Comparison of ENCODE assay signal across 32 cellular contexts in genomic region chr11:60143768-60144167, GRCh38. TPM values are rescaled to one million over a fixed set of nuclear protein-coding genes. Genes with fewer than 3 reads are reported as not detected.
"Had no signal": no experiment of that assay in that cellular context is flagged by ENCODE, and none has a peak within 500 bp of the region (broad histone marks: within the 10 kb centered on the region; RNA-seq: fewer than 3 reads in every experiment).

No MANE protein-coding gene starts in this region.

- H3K4me1 Mint-ChIP-seq: brain had no signal

- H3K27me3 Mint-ChIP-seq: activated naive CD8-positive, alpha-beta T cell; brain had no signal

- H3K27ac Mint-ChIP-seq: activated naive CD4-positive, alpha-beta T cell treated with anti-CD3 and anti-CD28 coated beads for 36 hours; activated naive CD8-positive, alpha-beta T cell; activated T-helper 2 cell treated with anti-CD3 and anti-CD28 coated beads, Interferon-gamma antibody, Interleukin-2, Interleukin-4, amounts not matched to agents 10 μg/mL and 5 μg/mL and 100 μg/mL, durations not matched to agents 14 hours and 24 hours and 36 hours; brain had no signal

- H3K9me3 Mint-ChIP-seq: activated naive CD4-positive, alpha-beta T cell treated with anti-CD3 and anti-CD28 coated beads for 36 hours; activated T-helper 2 cell treated with anti-CD3 and anti-CD28 coated beads, Interferon-gamma antibody, Interleukin-2, Interleukin-4, amounts not matched to agents 10 μg/mL and 5 μg/mL and 100 μg/mL, durations not matched to agents 14 hours and 24 hours and 36 hours; brain had no signal

- DNase-seq: activated CD4-positive, alpha-beta T cell treated with anti-CD3 and anti-CD28 coated beads for 48 hours; activated CD4-positive, alpha-beta T cell treated with anti-CD3 and anti-CD28 coated beads, Interleukin-2, amount 50 U/mL, for 1 hour; activated CD4-positive, alpha-beta T cell treated with anti-CD3 and anti-CD28 coated beads, Interleukin-2, amount 50 U/mL, for 48 hours; activated CD4-positive, CD25-positive, alpha-beta regulatory T cell; activated CD4-positive, CD25-positive, alpha-beta regulatory T cell treated with anti-CD3 and anti-CD28 coated beads, Interleukin-2, amount 50 U/mL, for 72 hours; activated CD8-positive, alpha-beta memory T cell treated with anti-CD3 and anti-CD28 coated beads, Interleukin-2, amount 50 U/mL, for 48 hours; activated effector memory CD4-positive, alpha-beta T cell treated with anti-CD3 and anti-CD28 coated beads, Interleukin-2, amount 50 U/mL, for 16 hours; activated naive CD4-positive, alpha-beta T cell treated with anti-CD3 and anti-CD28 coated beads for 36 hours; activated T-cell treated with anti-CD3 and anti-CD28 coated beads for 4 hours; central memory CD4-positive, alpha-beta T cell; cerebellar nuclear complex; colonic mucosa; effector CD8-positive, alpha-beta T cell; esophagus squamous epithelium; foreskin melanocyte; heart right ventricle; T-helper 2 cell had no signal

- H3K4me1 ChIP-seq: ascending aorta, breast epithelium, colonic mucosa, esophagus squamous epithelium, gastroesophageal sphincter, heart right ventricle had no signal

- H3K36me3 Mint-ChIP-seq: activated naive CD8-positive, alpha-beta T cell; brain had no signal

- H3K27me3 ChIP-seq: ascending aorta, breast epithelium, cardiac muscle cell, colonic mucosa, esophagus squamous epithelium, gastroesophageal sphincter, heart right ventricle, hepatocyte had no signal

- H3K4me3 Mint-ChIP-seq: activated naive CD4-positive, alpha-beta T cell treated with anti-CD3 and anti-CD28 coated beads for 36 hours; activated naive CD8-positive, alpha-beta T cell; brain had no signal

- H3K4me3 ChIP-seq: ascending aorta, breast epithelium, cardiac muscle cell, colonic mucosa, esophagus squamous epithelium, gastroesophageal sphincter, heart right ventricle, hepatocyte had no signal

- H3K9me3 ChIP-seq: ascending aorta, breast epithelium, colonic mucosa, esophagus squamous epithelium, gastroesophageal sphincter, heart right ventricle had no signal

- ATAC-seq: gastroesophageal sphincter, heart right ventricle had no signal

- H3K27ac ChIP-seq: ascending aorta, breast epithelium, cardiac muscle cell, colonic mucosa, epithelial cell of prostate, esophagus squamous epithelium, gastroesophageal sphincter, heart right ventricle, hepatocyte had no signal

- H3K36me3 ChIP-seq: ascending aorta, breast epithelium, cardiac muscle cell, colonic mucosa, esophagus squamous epithelium, gastroesophageal sphincter, heart right ventricle had no signal

RNA-seq across cellular contexts. Expression of gene MS4A6A, which starts 39.1 kb away (rescaled TPM):
- total RNA-seq: activated naive CD4-positive, alpha-beta T cell treated with anti-CD3 and anti-CD28 coated beads for 36 hours; activated T-helper 2 cell treated with anti-CD3 and anti-CD28 coated beads, Interferon-gamma antibody, Interleukin-2, Interleukin-4, amounts not matched to agents 10 μg/mL and 5 μg/mL and 100 μg/mL, durations not matched to agents 14 hours and 24 hours and 36 hours; fibroblast of lung; fibroblast of villous mesenchyme; T-helper 1 cell treated with Interleukin-12 subunit alpha and Interleukin-12 subunit beta and Interleukin-4 antibody, amounts not matched to agents 30 ng/mL and 1 ng/mL, for 36 hours had no signal
- polyA plus RNA-seq: cardiac muscle cell, fibroblast of lung had no signal

RNA-seq across cellular contexts. Expression of gene MS4A2, which starts 55.3 kb away (rescaled TPM):
- total RNA-seq: activated naive CD4-positive, alpha-beta T cell treated with anti-CD3 and anti-CD28 coated beads for 36 hours; activated T-helper 2 cell treated with anti-CD3 and anti-CD28 coated beads, Interferon-gamma antibody, Interleukin-2, Interleukin-4, amounts not matched to agents 10 μg/mL and 5 μg/mL and 100 μg/mL, durations not matched to agents 14 hours and 24 hours and 36 hours; ascending aorta; cardiac muscle cell; dermis microvascular lymphatic vessel endothelial cell; endothelial cell of umbilical vein; fibroblast of lung; fibroblast of villous mesenchyme; glomerular endothelial cell; hepatocyte; T-helper 1 cell treated with Interleukin-12 subunit alpha and Interleukin-12 subunit beta and Interleukin-4 antibody, amounts not matched to agents 30 ng/mL and 1 ng/mL, for 36 hours had no signal
- polyA plus RNA-seq: cardiac muscle cell, endothelial cell of umbilical vein, fibroblast of lung, hepatocyte had no signal
